27 cellular contexts compared by ENCODE assay signal in genomic region chrX:71599965-71600364, GRCh38. TPM values are rescaled to one million over a fixed set of nuclear protein-coding genes. Genes with fewer than 3 reads are reported as not detected.
DNase-seq lines count a peak whose midpoint lies in the region; ATAC-seq and TF ChIP-seq lines count a peak whose summit lies in the region.
"Had no signal": no experiment of that assay in that cellular context is flagged by ENCODE, and none has a peak within 500 bp of the region (broad histone marks: within the 10 kb centered on the region; RNA-seq: fewer than 3 reads in every experiment).

No MANE protein-coding gene starts in this region.

- H3K27me3 ChIP-seq in CD8-positive, alpha-beta T cell (ENCODE audit: insufficient read depth, low read length): no peaks in the 10 kb centered on the region
- H3K27me3 ChIP-seq in CD8-positive, alpha-beta memory T cell (ENCODE audit: insufficient read depth, low read length, poor library complexity, severe bottlenecking): no peaks in the 10 kb centered on the region
- H3K27me3 ChIP-seq: SJSA1 had no signal

- no peak overlapping the region for H3K4me3 Mint-ChIP-seq in activated T-cell treated with anti-CD3 and anti-CD28 coated beads, Interleukin-2, amount 50 U/mL, for 24 hours
- H3K4me3 Mint-ChIP-seq in CD8-positive, alpha-beta T cell: no peak overlapping the region
- no peak overlapping the region for H3K4me3 Mint-ChIP-seq in CD8-positive, alpha-beta memory T cell
- H3K4me3 Mint-ChIP-seq in activated naive CD8-positive, alpha-beta T cell treated with anti-CD3 and anti-CD28 coated beads, Interleukin-2, amount 50 U/mL, for 24 hours: no peak overlapping the region
- H3K4me3 Mint-ChIP-seq in activated T-helper 1 cell treated with anti-CD3 and anti-CD28 coated beads, Interleukin-12 subunit alpha, Interleukin-12 subunit beta, Interleukin-2, Interleukin-4 antibody, amounts not matched to agents 30 ng/mL and 10 ng/mL and 1 ng/mL, durations not matched to agents 14 hours and 24 hours and 36 hours: no peak overlapping the region
- H3K4me3 Mint-ChIP-seq: CD4-positive, alpha-beta memory T cell had no signal

- H3K27ac Mint-ChIP-seq in activated T-cell treated with anti-CD3 and anti-CD28 coated beads, Interleukin-2, amount 50 U/mL, for 24 hours: peak overlapping the region; percentile 9
- no peak overlapping the region for H3K27ac Mint-ChIP-seq in CD8-positive, alpha-beta T cell
- H3K27ac Mint-ChIP-seq in CD8-positive, alpha-beta memory T cell: peak overlapping the region in 5 of 8 donors; percentile 27 to 66 (median 54)
- H3K27ac Mint-ChIP-seq in activated naive CD8-positive, alpha-beta T cell treated with anti-CD3 and anti-CD28 coated beads, Interleukin-2, amount 50 U/mL, for 24 hours: peak overlapping the region; percentile 56
- H3K27ac Mint-ChIP-seq in activated T-helper 1 cell treated with anti-CD3 and anti-CD28 coated beads, Interleukin-12 subunit alpha, Interleukin-12 subunit beta, Interleukin-2, Interleukin-4 antibody, amounts not matched to agents 30 ng/mL and 10 ng/mL and 1 ng/mL, durations not matched to agents 14 hours and 24 hours and 36 hours: no peak overlapping the region

- H3K27ac ChIP-seq in CD8-positive, alpha-beta T cell (ENCODE audit: low read depth, low read length): no peak overlapping the region
- no peak overlapping the region for H3K27ac ChIP-seq in CD8-positive, alpha-beta memory T cell (ENCODE audit: low read depth, low read length)
- H3K27ac ChIP-seq: SJSA1 had no signal

- TF ChIP-seq CTCF in CD8-positive, alpha-beta T cell (IDR thresholded peaks at IDR 0.05): no peak

- H3K36me3 Mint-ChIP-seq in activated T-cell treated with anti-CD3 and anti-CD28 coated beads, Interleukin-2, amount 50 U/mL, for 24 hours (ENCODE audit: low read depth): peaks cover 81% of the 10 kb centered on the region
- peaks cover 74% of the 10 kb centered on the region for H3K36me3 Mint-ChIP-seq in CD8-positive, alpha-beta T cell
- H3K36me3 Mint-ChIP-seq in CD8-positive, alpha-beta memory T cell: peaks cover 18 to 78% (median 26%) of the 10 kb centered on the region in 3 donors
- peaks cover 57% of the 10 kb centered on the region for H3K36me3 Mint-ChIP-seq in activated naive CD8-positive, alpha-beta T cell treated with anti-CD3 and anti-CD28 coated beads, Interleukin-2, amount 50 U/mL, for 24 hours (ENCODE audit: low read depth)
- peaks cover 44% of the 10 kb centered on the region for H3K36me3 Mint-ChIP-seq in activated T-helper 1 cell treated with anti-CD3 and anti-CD28 coated beads, Interleukin-12 subunit alpha, Interleukin-12 subunit beta, Interleukin-2, Interleukin-4 antibody, amounts not matched to agents 30 ng/mL and 10 ng/mL and 1 ng/mL, durations not matched to agents 14 hours and 24 hours and 36 hours (ENCODE audit: low read depth)

- CTCF ChIA-PET in CD8-positive, alpha-beta T cell (lab: Charles Lee): interaction anchor here (1.1 to 2.5 kb wide), 3 partner anchors 36 to 52 kb away, joined by 4 to 6 read pairs (median 5); no protein-coding TSS in a partner anchor
- CTCF ChIA-PET in CD8-positive, alpha-beta memory T cell (lab: Charles Lee): no interaction called here

- peaks cover 31% of the 10 kb centered on the region for H3K27me3 Mint-ChIP-seq in activated T-cell treated with anti-CD3 and anti-CD28 coated beads, Interleukin-2, amount 50 U/mL, for 24 hours
- H3K27me3 Mint-ChIP-seq in CD8-positive, alpha-beta T cell (ENCODE audit: low read depth): no peaks in the 10 kb centered on the region
- peaks cover 0 to 2% of the 10 kb centered on the region in 2 donors for H3K27me3 Mint-ChIP-seq in CD8-positive, alpha-beta memory T cell
- H3K27me3 Mint-ChIP-seq in activated naive CD8-positive, alpha-beta T cell treated with anti-CD3 and anti-CD28 coated beads, Interleukin-2, amount 50 U/mL, for 24 hours: no peaks in the 10 kb centered on the region
- no peaks in the 10 kb centered on the region for H3K27me3 Mint-ChIP-seq in activated T-helper 1 cell treated with anti-CD3 and anti-CD28 coated beads, Interleukin-12 subunit alpha, Interleukin-12 subunit beta, Interleukin-2, Interleukin-4 antibody, amounts not matched to agents 30 ng/mL and 10 ng/mL and 1 ng/mL, durations not matched to agents 14 hours and 24 hours and 36 hours (ENCODE audit: insufficient read depth)
- H3K27me3 Mint-ChIP-seq: CD4-positive, alpha-beta memory T cell had no signal

- ATAC-seq in CD8-positive, alpha-beta T cell: peak; percentile 93
- ATAC-seq in activated naive CD8-positive, alpha-beta T cell treated with anti-CD3 and anti-CD28 coated beads, Interleukin-2, amount 50 U/mL, for 24 hours: no peak
- ATAC-seq in GM21381 (IDR thresholded peaks at IDR 0.05; ENCODE audit: unreplicated experiment): no peak
- ATAC-seq: PC-3, Right ventricle myocardium inferior had no signal

- H3K4me1 Mint-ChIP-seq in activated T-cell treated with anti-CD3 and anti-CD28 coated beads, Interleukin-2, amount 50 U/mL, for 24 hours (ENCODE audit: low read depth): peaks cover 43% of the 10 kb centered on the region
- peaks cover 36% of the 10 kb centered on the region for H3K4me1 Mint-ChIP-seq in CD8-positive, alpha-beta T cell (ENCODE audit: low read depth)
- peaks cover 21 to 35% (median 32%) of the 10 kb centered on the region in 3 donors for H3K4me1 Mint-ChIP-seq in CD8-positive, alpha-beta memory T cell
- peaks cover 46% of the 10 kb centered on the region for H3K4me1 Mint-ChIP-seq in activated naive CD8-positive, alpha-beta T cell treated with anti-CD3 and anti-CD28 coated beads, Interleukin-2, amount 50 U/mL, for 24 hours
- peaks cover 15% of the 10 kb centered on the region for H3K4me1 Mint-ChIP-seq in activated T-helper 1 cell treated with anti-CD3 and anti-CD28 coated beads, Interleukin-12 subunit alpha, Interleukin-12 subunit beta, Interleukin-2, Interleukin-4 antibody, amounts not matched to agents 30 ng/mL and 10 ng/mL and 1 ng/mL, durations not matched to agents 14 hours and 24 hours and 36 hours (ENCODE audit: low read depth)

- no peaks in the 10 kb centered on the region for H3K9me3 ChIP-seq in CD8-positive, alpha-beta T cell (ENCODE audit: low read length)
- H3K9me3 ChIP-seq in CD8-positive, alpha-beta memory T cell (ENCODE audit: low read length): no peaks in the 10 kb centered on the region
- H3K9me3 ChIP-seq: SJSA1 had no signal

- no peak overlapping the region for H3K4me3 ChIP-seq in CD8-positive, alpha-beta T cell (ENCODE audit: low read depth, low read length)
- no peak overlapping the region for H3K4me3 ChIP-seq in CD8-positive, alpha-beta memory T cell (ENCODE audit: low read length)
- H3K4me3 ChIP-seq: SJSA1 had no signal

- POLR2A ChIA-PET in CD8-positive, alpha-beta T cell (lab: Charles Lee): interaction anchor here (0.6 kb wide), 1 partner anchor 17 kb away, joined by 4 read pairs; no protein-coding TSS in a partner anchor
- POLR2A ChIA-PET in CD8-positive, alpha-beta memory T cell (lab: Charles Lee): interaction anchor here (0.6 kb wide), 1 partner anchor 378 kb away, joined by 4 read pairs; no protein-coding TSS in a partner anchor

- DNase-seq in activated T-cell treated with anti-CD3 and anti-CD28 coated beads, Interleukin-2, amount 50 U/mL, for 24 hours: no peak
- DNase-seq in activated T-cell treated with anti-CD3 and anti-CD28 coated beads, Interleukin-2, amount 50 U/mL, for 1 hour: no peak
- DNase-seq in CD8-positive, alpha-beta T cell: peak in 2 of 7 experiments; percentile 23 to 56
- DNase-seq in CD8-positive, alpha-beta memory T cell: peak in 1 of 5 donors; percentile 41
- no peak for DNase-seq in activated naive CD8-positive, alpha-beta T cell treated with anti-CD3 and anti-CD28 coated beads, Interleukin-2, amount 50 U/mL, for 24 hours
- DNase-seq in activated T-helper 1 cell treated with anti-CD3 and anti-CD28 coated beads, Interleukin-12 subunit alpha, Interleukin-12 subunit beta, Interleukin-2, Interleukin-4 antibody, amounts not matched to agents 30 ng/mL and 10 ng/mL and 1 ng/mL, durations not matched to agents 14 hours and 24 hours and 36 hours (ENCODE audit: low spot score): no peak
- DNase-seq: C1 segment of cervical spinal cord; Calu3; CD4-positive, alpha-beta memory T cell; DMS79 treated with DMSO at 0.1 percent for 48 hours; GF-D8; HCEC 1CT; IMR-90; KG1; MM.1S; NCI-H2029; NCI-H446 treated with DMSO at 0.1 percent for 48 hours; NCI-H526; NCI-H82; NK-92 treated with Interleukin-12 subunit alpha and Interleukin-12 subunit beta, amount 100 ng/mL, for 24 hours; PC-3 had no signal

- peaks cover 6% of the 10 kb centered on the region for H3K9me3 Mint-ChIP-seq in activated T-cell treated with anti-CD3 and anti-CD28 coated beads, Interleukin-2, amount 50 U/mL, for 24 hours
- H3K9me3 Mint-ChIP-seq in CD8-positive, alpha-beta T cell: no peaks in the 10 kb centered on the region
- peaks cover 0 to 2% (median 0%) of the 10 kb centered on the region in 5 donors for H3K9me3 Mint-ChIP-seq in CD8-positive, alpha-beta memory T cell
- peaks cover 9% of the 10 kb centered on the region for H3K9me3 Mint-ChIP-seq in activated naive CD8-positive, alpha-beta T cell treated with anti-CD3 and anti-CD28 coated beads, Interleukin-2, amount 50 U/mL, for 24 hours
- H3K9me3 Mint-ChIP-seq in activated T-helper 1 cell treated with anti-CD3 and anti-CD28 coated beads, Interleukin-12 subunit alpha, Interleukin-12 subunit beta, Interleukin-2, Interleukin-4 antibody, amounts not matched to agents 30 ng/mL and 10 ng/mL and 1 ng/mL, durations not matched to agents 14 hours and 24 hours and 36 hours: no peaks in the 10 kb centered on the region

- peaks cover 16% of the 10 kb centered on the region for H3K36me3 ChIP-seq in CD8-positive, alpha-beta T cell (ENCODE audit: insufficient read depth, low read length)
- H3K36me3 ChIP-seq in CD8-positive, alpha-beta memory T cell (ENCODE audit: insufficient read depth, low read length): peaks cover 19% of the 10 kb centered on the region

- intact Hi-C loops in CD8-positive, alpha-beta T cell (cut with DNase I, micrococcal nuclease): no loop called here
- intact Hi-C loops in activated T-helper 1 cell treated with anti-CD3 and anti-CD28 coated beads, Interleukin-12 subunit alpha, Interleukin-12 subunit beta, Interleukin-2, Interleukin-4 antibody, amounts not matched to agents 30 ng/mL and 10 ng/mL and 1 ng/mL, durations not matched to agents 14 hours and 24 hours and 36 hours (cut with micrococcal nuclease): no loop called here

- peaks cover 4% of the 10 kb centered on the region for H3K4me1 ChIP-seq in CD8-positive, alpha-beta T cell (ENCODE audit: insufficient read depth, low read length)
- H3K4me1 ChIP-seq in CD8-positive, alpha-beta memory T cell (ENCODE audit: insufficient read depth, low read length): no peaks in the 10 kb centered on the region
- H3K4me1 ChIP-seq: SJSA1 had no signal

RNA-seq across cellular contexts. Expression of gene CXCR3, which starts 18.3 kb away (rescaled TPM):
- 10 to 100 TPM; 86.1 to 95.8 TPM for total RNA-seq in CD8-positive, alpha-beta T cell
- 10 to 100 TPM; 66.1 to 69.3 TPM for total RNA-seq in CD8-positive, alpha-beta memory T cell
- 220 TPM for polyA plus RNA-seq in CD8-positive, alpha-beta memory T cell
- 53.9 and 55.4 TPM in 2 replicates for total RNA-seq in activated T-helper 1 cell treated with anti-CD3 and anti-CD28 coated beads, Interleukin-12 subunit alpha, Interleukin-12 subunit beta, Interleukin-2, Interleukin-4 antibody, amounts not matched to agents 30 ng/mL and 10 ng/mL and 1 ng/mL, durations not matched to agents 14 hours and 24 hours and 36 hours
- total RNA-seq: A673, Calu3, H1, IMR-90, PC-3, RPMI7951, SJSA1 had no signal
- polyA plus RNA-seq: H1, IMR-90 had no signal

RNA-seq across cellular contexts. Expression of gene GCNA, which starts 21.7 kb away (rescaled TPM):
- total RNA-seq in CD8-positive, alpha-beta T cell: 1 to 10 TPM; 2.5 to 3.9 TPM
- 1 to 10 TPM; 3.9 to 4.2 TPM for total RNA-seq in CD8-positive, alpha-beta memory T cell
- 0.67 TPM for polyA plus RNA-seq in CD8-positive, alpha-beta memory T cell
- 4.3 and 4.8 TPM in 2 replicates for total RNA-seq in activated T-helper 1 cell treated with anti-CD3 and anti-CD28 coated beads, Interleukin-12 subunit alpha, Interleukin-12 subunit beta, Interleukin-2, Interleukin-4 antibody, amounts not matched to agents 30 ng/mL and 10 ng/mL and 1 ng/mL, durations not matched to agents 14 hours and 24 hours and 36 hours

Comparison
In these comparisons a context has a peak if more than half of its experiments do, and no peak if none do; other contexts are left out.
1. H3K27ac Mint-ChIP-seq: peak in activated T-cell treated with anti-CD3 and anti-CD28 coated beads, Interleukin-2, amount 50 U/mL, for 24 hours (single experiment), CD8-positive, alpha-beta memory T cell (5 of 8) and activated naive CD8-positive, alpha-beta T cell treated with anti-CD3 and anti-CD28 coated beads, Interleukin-2, amount 50 U/mL, for 24 hours (single experiment); none in CD8-positive, alpha-beta T cell (single experiment) and activated T-helper 1 cell treated with anti-CD3 and anti-CD28 coated beads, Interleukin-12 subunit alpha, Interleukin-12 subunit beta, Interleukin-2, Interleukin-4 antibody, amounts not matched to agents 30 ng/mL and 10 ng/mL and 1 ng/mL, durations not matched to agents 14 hours and 24 hours and 36 hours (single experiment).